12 cellular contexts compared by ENCODE assay signal in genomic region chr20:52340036-52340634, GRCh38.
DNase-seq lines count a peak whose midpoint lies in the region; FAIRE-seq and TF ChIP-seq lines count a peak whose summit lies in the region.
"Had no signal": no experiment of that assay in that cellular context is flagged by ENCODE, and none has a peak within 500 bp of the region (broad histone marks: within the 10 kb centered on the region; RNA-seq: fewer than 3 reads in every experiment).

No MANE protein-coding gene starts in this region.

- H3F3A ChIP-seq in PC-9 (ENCODE audit: insufficient read depth, low read depth) = no peaks in the 10 kb centered on the region

- H3K4me1 ChIP-seq in PC-9 (replicated peaks; ENCODE audit: insufficient read depth) = no peaks in the 10 kb centered on the region
- H3K4me1 ChIP-seq in suprapubic skin = no peaks in the 10 kb centered on the region

- H3K27ac ChIP-seq in PC-9 (0 out of 2 replicates have a peak overlapping the region, but pooled peaks have one; percentile 28), suprapubic skin (no peak overlapping the region)
- H3K27ac ChIP-seq: thoracic aorta had no signal

- H3K9me2 ChIP-seq in PC-9 (ENCODE audit: insufficient read depth) = no peaks in the 10 kb centered on the region

- no peak for TF ChIP-seq POLR2A in suprapubic skin (IDR thresholded peaks at IDR 0.05)

- intact Hi-C loops in PC-9 (cut with micrococcal nuclease; ENCODE audit: unreplicated experiment) = no loop called here

- TF ChIP-seq EP300 in suprapubic skin (IDR thresholded peaks at IDR 0.05) = no peak

- peak overlapping the region; percentile 81 for H3K4me2 ChIP-seq in PC-9

- BruUV-seq in PC-9 (replicated peaks; lab: Mats Ljungman, UMichigan) = no TSS peak

- H3K27me3 ChIP-seq in PC-9 (ENCODE audit: insufficient read depth, low read depth) (peaks cover 28% of the 10 kb centered on the region), suprapubic skin (no peaks in the 10 kb centered on the region)

- H3K9me3 ChIP-seq in PC-9 (ENCODE audit: insufficient read depth, low read depth) (no peaks in the 10 kb centered on the region), suprapubic skin (no peaks in the 10 kb centered on the region)
- H3K9me3 ChIP-seq: thoracic aorta had no signal

- H4K20me1 ChIP-seq in PC-9 (ENCODE audit: insufficient read depth) = no peaks in the 10 kb centered on the region

- H3K36me3 ChIP-seq in PC-9 (ENCODE audit: low read depth) (no peaks in the 10 kb centered on the region), suprapubic skin (no peaks in the 10 kb centered on the region)
- H3K36me3 ChIP-seq: thoracic aorta had no signal

- H3K4me3 ChIP-seq in PC-9 (peak overlapping the region; percentile 79), fibroblast of mammary gland (ENCODE audit: control insufficient read depth, low read depth, low read length) (no peak overlapping the region), suprapubic skin (no peak overlapping the region)
- H3K4me3 ChIP-seq: thoracic aorta had no signal

- H3K79me2 ChIP-seq in PC-9 (ENCODE audit: low read depth) = 0 out of 2 replicates have a peak, but pooled peaks cover 9% of the 10 kb centered on the region

- DNase-seq in Caki2 (ENCODE audit: low read depth) (peak; percentile 30), HTR-8/SVneo (ENCODE audit: insufficient read length, low spot score) (peak; percentile 76), PC-9 (peak in 1 of 2 experiments; percentile 75), fibroblast of mammary gland (ENCODE audit: low read depth) (peak; percentile 1), activated T-cell treated with anti-CD3 and anti-CD28 coated beads for 4 hours (no peak), suprapubic skin (ENCODE audit: low spot score in 2 of 2) (no peak), AML-193 (lab: John Stamatoyannopoulos, UW) (no peak), SIG-M5 (lab: John Stamatoyannopoulos, UW) (no peak)
- DNase-seq: CD8-positive, alpha-beta T cell; NCI-H510A; T-cell had no signal

- POLR2A ChIA-PET in PC-9 (lab: Charles Lee; ENCODE audit: unreplicated experiment) = no interaction called here

- 76% methylated on average over 4 of the region's 4 CpGs for WGBS in suprapubic skin

- CTCF ChIA-PET in PC-9 (lab: Charles Lee) = no interaction called here

- in situ Hi-C loops in Caki2 (cut with HindIII; ENCODE audit: low pct_unique_long_range_greater_than_20kb, low sequenced_read_pairs) = no loop called here

- no peak for TF ChIP-seq CTCF in PC-9 (conservative IDR thresholded peaks at IDR 0.05)
- TF ChIP-seq CTCF in fibroblast of mammary gland (conservative IDR thresholded peaks at IDR 0.05; ENCODE audit: control insufficient read depth, insufficient read depth, low read depth, low read length) = no peak
- no peak for TF ChIP-seq CTCF in suprapubic skin (IDR thresholded peaks at IDR 0.05)

- peak; percentile 93 for FAIRE-seq in HTR-8/SVneo (lab: Jason Lieb, UNC)

- H2AFZ ChIP-seq in PC-9 = peak overlapping the region; percentile 95

Comparison
In these comparisons a context has a peak if more than half of its experiments do, and no peak if none do; other contexts are left out.
1. DNase-seq: peak in Caki2 (single experiment), HTR-8/SVneo (single experiment) and fibroblast of mammary gland (single experiment); none in activated T-cell treated with anti-CD3 and anti-CD28 coated beads for 4 hours (single experiment), suprapubic skin (0 of 2), AML-193 (0 of 2) and SIG-M5 (single experiment).